In the genomic region with DNA sequence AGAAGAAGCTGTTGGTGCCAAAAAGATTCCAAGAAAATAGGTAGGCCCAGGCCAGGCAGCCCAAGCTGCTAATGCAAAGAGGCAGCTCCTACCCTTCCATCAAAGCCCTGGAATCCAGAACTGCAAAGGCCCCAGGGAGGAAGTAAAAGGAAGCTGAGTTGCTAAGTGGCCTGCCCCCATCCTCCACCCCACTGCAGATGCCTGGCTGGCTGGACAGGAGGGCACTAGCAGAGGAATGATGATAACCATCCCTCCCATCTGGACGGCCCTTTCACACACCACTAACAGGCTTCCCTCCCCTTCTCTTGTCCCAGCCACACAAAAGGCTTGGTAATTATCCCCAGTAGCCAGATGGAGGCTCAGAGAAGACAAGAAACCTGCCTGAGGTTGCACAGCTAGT, we compare ENCODE assay signal across 18 cellular contexts. TPM values are rescaled to one million over a fixed set of nuclear protein-coding genes. Genes with fewer than 3 reads are reported as not detected.
DNase-seq lines count a peak whose midpoint lies in the region; TF ChIP-seq lines count a peak whose summit lies in the region.
"Had no signal": no experiment of that assay in that cellular context is flagged by ENCODE, and none has a peak within 500 bp of the region (broad histone marks: within the 10 kb centered on the region; RNA-seq: fewer than 3 reads in every experiment).

No MANE protein-coding gene starts in this region.

- no peak overlapping the region for H3K4me2 ChIP-seq in SK-N-SH
- H3K4me2 ChIP-seq: BLaER1 had no signal

- no peaks in the 10 kb centered on the region for H3K36me3 ChIP-seq in SK-N-SH (replicated peaks in 1 of 2; ENCODE audit: control insufficient read depth in 1 of 2, insufficient read depth in 2 of 2, low read length in 1 of 2)
- no peaks in the 10 kb centered on the region for H3K36me3 ChIP-seq in WERI-Rb-1
- H3K36me3 ChIP-seq: BLaER1 had no signal

- no peaks in the 10 kb centered on the region for H4K20me1 ChIP-seq in SK-N-SH (ENCODE audit: insufficient read depth)
- H4K20me1 ChIP-seq: BLaER1 had no signal

- peak overlapping the region in 1 of 2 experiments; percentile 43; a peak in 1 of 4 replicates for H3K27ac ChIP-seq in SK-N-SH (ENCODE audit: low read depth in 2 of 2, low read length in 1 of 2)
- H3K27ac ChIP-seq in WERI-Rb-1: no peak overlapping the region
- H3K27ac ChIP-seq: BLaER1, C4-2B, GM23248 had no signal

- no peak overlapping the region for H3K4me3 Mint-ChIP-seq in mesothelial cell of epicardium
- H3K4me3 Mint-ChIP-seq in nephron progenitor cell: no peak overlapping the region
- H3K4me3 Mint-ChIP-seq: CD4-positive, CD25-positive, alpha-beta regulatory T cell; CD8-positive, alpha-beta T cell had no signal

- TF ChIP-seq CTCF in SK-N-SH (IDR thresholded peaks at IDR 0.05): no peak
- TF ChIP-seq CTCF in mesothelial cell of epicardium (IDR thresholded peaks at IDR 0.05; ENCODE audit: unreplicated experiment): no peak
- TF ChIP-seq CTCF in WERI-Rb-1 (IDR thresholded peaks at IDR 0.05; ENCODE audit: low read depth, low read length): no peak
- no peak for TF ChIP-seq CTCF in nephron progenitor cell (IDR thresholded peaks at IDR 0.05)

- no peaks in the 10 kb centered on the region for H3K9me3 ChIP-seq in SK-N-SH
- H3K9me3 ChIP-seq in WERI-Rb-1 (ENCODE audit: severe bottlenecking): no peaks in the 10 kb centered on the region
- H3K9me3 ChIP-seq: BLaER1, Caco-2 had no signal

- peak in 1 of 2 experiments; percentile 58; a peak in 1 of 4 replicates for TF ChIP-seq EP300 in SK-N-SH (IDR thresholded peaks at IDR 0.05; ENCODE audit: borderline replicate concordance in 1 of 2, low read depth in 1 of 2, low read length in 1 of 2)

- H3K4me1 Mint-ChIP-seq in mesothelial cell of epicardium: peaks cover 6% of the 10 kb centered on the region
- H3K4me1 Mint-ChIP-seq in nephron progenitor cell: peaks cover 40% of the 10 kb centered on the region
- H3K4me1 Mint-ChIP-seq: CD4-positive, CD25-positive, alpha-beta regulatory T cell had no signal

- H3K36me3 Mint-ChIP-seq in mesothelial cell of epicardium (no peaks in the 10 kb centered on the region), nephron progenitor cell (ENCODE audit: low read depth) (no peaks in the 10 kb centered on the region)
- H3K36me3 Mint-ChIP-seq: CD4-positive, CD25-positive, alpha-beta regulatory T cell; CD8-positive, alpha-beta T cell had no signal

- no peak overlapping the region for H2AFZ ChIP-seq in SK-N-SH (ENCODE audit: low read depth)
- H2AFZ ChIP-seq: GM23248 had no signal

- H3K27ac Mint-ChIP-seq in mesothelial cell of epicardium: no peak overlapping the region
- H3K27ac Mint-ChIP-seq in nephron progenitor cell: no peak overlapping the region
- H3K27ac Mint-ChIP-seq: CD4-positive, CD25-positive, alpha-beta regulatory T cell; CD8-positive, alpha-beta T cell had no signal

- no peaks in the 10 kb centered on the region for H3K27me3 Mint-ChIP-seq in mesothelial cell of epicardium (ENCODE audit: low read depth)
- peaks cover 3% of the 10 kb centered on the region for H3K27me3 Mint-ChIP-seq in nephron progenitor cell (ENCODE audit: low read depth, poor library complexity)
- H3K27me3 Mint-ChIP-seq: CD4-positive, CD25-positive, alpha-beta regulatory T cell had no signal

- H3K27me3 ChIP-seq in SK-N-SH (ENCODE audit: insufficient read depth) (peaks cover 17% of the 10 kb centered on the region; the same call in 1 of the 2 replicates), WERI-Rb-1 (ENCODE audit: insufficient read depth, low read depth, severe bottlenecking) (no peaks in the 10 kb centered on the region)

- peaks cover 0 to 21% of the 10 kb centered on the region in 2 experiments; a peak in 1 of 4 replicates for H3K4me1 ChIP-seq in SK-N-SH (ENCODE audit: control insufficient read depth in 1 of 2, insufficient read depth in 2 of 2, low read depth in 1 of 2, low read length in 1 of 2)
- H3K4me1 ChIP-seq: BLaER1, Caco-2 had no signal

- no peaks in the 10 kb centered on the region for H3F3A ChIP-seq in SK-N-SH (replicated peaks; ENCODE audit: insufficient read depth)

- H3K4me3 ChIP-seq in SK-N-SH (ENCODE audit: low read depth in 2 of 2, low read length in 1 of 2): no peak overlapping the region
- H3K4me3 ChIP-seq in WERI-Rb-1 (ENCODE audit: low read depth, low read length): no peak overlapping the region
- H3K4me3 ChIP-seq: BLaER1, GM23248 had no signal

- CTCF ChIA-PET in SK-N-SH (lab: Yijun Ruan, JAX): interaction anchor here (1.1 to 1.4 kb wide), 3 partner anchors 25 to 370 kb away, joined by 3 to 6 read pairs (median 6); a partner anchor contains a TSS

- H3K9me3 Mint-ChIP-seq in mesothelial cell of epicardium (peaks cover 4% of the 10 kb centered on the region), nephron progenitor cell (peaks cover 37% of the 10 kb centered on the region)
- H3K9me3 Mint-ChIP-seq: CD8-positive, alpha-beta T cell had no signal

- no peaks in the 10 kb centered on the region for H3K9me2 ChIP-seq in SK-N-SH

- H3K79me2 ChIP-seq in SK-N-SH (ENCODE audit: insufficient read depth): no peaks in the 10 kb centered on the region

- POLR2A ChIA-PET in SK-N-SH (lab: Yijun Ruan, JAX): interaction anchor here (1.2 kb wide), 2 partner anchors 18 to 32 kb away, joined by 3 to 4 read pairs; a partner anchor contains a TSS

- no peak for TF ChIP-seq RAD21 in SK-N-SH (IDR thresholded peaks at IDR 0.05; ENCODE audit: low read length)

- peak; percentile 60 for DNase-seq in DMS 273 (lab: John Stamatoyannopoulos, UW; ENCODE audit: unreplicated experiment)
- peak; percentile 88 for DNase-seq in ELF-1 (ENCODE audit: low read depth, low spot score)
- DNase-seq in SK-N-SH: peak; percentile 76
- peak; percentile 85 for DNase-seq in islet precursor cell
- no peak for DNase-seq in mesothelial cell of epicardium (ENCODE audit: low spot score in 2 of 2, unreplicated experiment in 2 of 2)
- DNase-seq in WERI-Rb-1: no peak
- DNase-seq in NCI-H1105 treated with DMSO at 0.1 percent for 48 hours (lab: John Stamatoyannopoulos, UW): no peak
- no peak for DNase-seq in nephron progenitor cell
- DNase-seq: Caco-2; CD4-positive, CD25-positive, alpha-beta regulatory T cell; CD8-positive, alpha-beta T cell; DMS53; DMS79 treated with DMSO at 0.1 percent for 48 hours; GM23248; H7; HCEC 1CT had no signal

- 0% methylated on average over 1 of the region's 1 CpG for WGBS in SK-N-SH (ENCODE audit: low lambda C conversion rate)

- no peak overlapping the region for H3K9ac ChIP-seq in SK-N-SH
- H3K9ac ChIP-seq: BLaER1, GM23248 had no signal

TF ChIP-seq in SK-N-SH, 30 proteins besides CTCF, POLR2A, EP300 and RAD21 (continues in another document):
- TF ChIP-seq POLR2AphosphoS5 (IDR thresholded peaks at IDR 0.05; ENCODE audit: low read depth, low read length) (no peak), JUND (IDR thresholded peaks at IDR 0.05) (no peak), NFIC (IDR thresholded peaks at IDR 0.05; ENCODE audit: borderline replicate concordance) (no peak), NRF1 (IDR thresholded peaks at IDR 0.05; ENCODE audit: low read depth, low read length) (no peak), FOSL2 (IDR thresholded peaks at IDR 0.05; ENCODE audit: borderline replicate concordance, low read depth) (no peak)
- TF ChIP-seq, protein P1, sequence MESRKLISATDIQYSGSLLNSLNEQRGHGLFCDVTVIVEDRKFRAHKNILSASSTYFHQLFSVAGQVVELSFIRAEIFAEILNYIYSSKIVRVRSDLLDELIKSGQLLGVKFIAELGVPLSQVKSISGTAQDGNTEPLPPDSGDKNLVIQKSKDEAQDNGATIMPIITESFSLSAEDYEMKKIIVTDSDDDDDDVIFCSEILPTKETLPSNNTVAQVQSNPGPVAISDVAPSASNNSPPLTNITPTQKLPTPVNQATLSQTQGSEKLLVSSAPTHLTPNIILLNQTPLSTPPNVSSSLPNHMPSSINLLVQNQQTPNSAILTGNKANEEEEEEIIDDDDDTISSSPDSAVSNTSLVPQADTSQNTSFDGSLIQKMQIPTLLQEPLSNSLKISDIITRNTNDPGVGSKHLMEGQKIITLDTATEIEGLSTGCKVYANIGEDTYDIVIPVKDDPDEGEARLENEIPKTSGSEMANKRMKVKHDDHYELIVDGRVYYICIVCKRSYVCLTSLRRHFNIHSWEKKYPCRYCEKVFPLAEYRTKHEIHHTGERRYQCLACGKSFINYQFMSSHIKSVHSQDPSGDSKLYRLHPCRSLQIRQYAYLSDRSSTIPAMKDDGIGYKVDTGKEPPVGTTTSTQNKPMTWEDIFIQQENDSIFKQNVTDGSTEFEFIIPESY (IDR thresholded peaks at IDR 0.05; ENCODE audit: borderline replicate concordance, low read depth): no peak
- TF ChIP-seq, protein P2, sequence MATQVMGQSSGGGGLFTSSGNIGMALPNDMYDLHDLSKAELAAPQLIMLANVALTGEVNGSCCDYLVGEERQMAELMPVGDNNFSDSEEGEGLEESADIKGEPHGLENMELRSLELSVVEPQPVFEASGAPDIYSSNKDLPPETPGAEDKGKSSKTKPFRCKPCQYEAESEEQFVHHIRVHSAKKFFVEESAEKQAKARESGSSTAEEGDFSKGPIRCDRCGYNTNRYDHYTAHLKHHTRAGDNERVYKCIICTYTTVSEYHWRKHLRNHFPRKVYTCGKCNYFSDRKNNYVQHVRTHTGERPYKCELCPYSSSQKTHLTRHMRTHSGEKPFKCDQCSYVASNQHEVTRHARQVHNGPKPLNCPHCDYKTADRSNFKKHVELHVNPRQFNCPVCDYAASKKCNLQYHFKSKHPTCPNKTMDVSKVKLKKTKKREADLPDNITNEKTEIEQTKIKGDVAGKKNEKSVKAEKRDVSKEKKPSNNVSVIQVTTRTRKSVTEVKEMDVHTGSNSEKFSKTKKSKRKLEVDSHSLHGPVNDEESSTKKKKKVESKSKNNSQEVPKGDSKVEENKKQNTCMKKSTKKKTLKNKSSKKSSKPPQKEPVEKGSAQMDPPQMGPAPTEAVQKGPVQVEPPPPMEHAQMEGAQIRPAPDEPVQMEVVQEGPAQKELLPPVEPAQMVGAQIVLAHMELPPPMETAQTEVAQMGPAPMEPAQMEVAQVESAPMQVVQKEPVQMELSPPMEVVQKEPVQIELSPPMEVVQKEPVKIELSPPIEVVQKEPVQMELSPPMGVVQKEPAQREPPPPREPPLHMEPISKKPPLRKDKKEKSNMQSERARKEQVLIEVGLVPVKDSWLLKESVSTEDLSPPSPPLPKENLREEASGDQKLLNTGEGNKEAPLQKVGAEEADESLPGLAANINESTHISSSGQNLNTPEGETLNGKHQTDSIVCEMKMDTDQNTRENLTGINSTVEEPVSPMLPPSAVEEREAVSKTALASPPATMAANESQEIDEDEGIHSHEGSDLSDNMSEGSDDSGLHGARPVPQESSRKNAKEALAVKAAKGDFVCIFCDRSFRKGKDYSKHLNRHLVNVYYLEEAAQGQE (IDR thresholded peaks at IDR 0.05; ENCODE audit: low read depth, low read length): no peak
- TF ChIP-seq, protein P3, sequence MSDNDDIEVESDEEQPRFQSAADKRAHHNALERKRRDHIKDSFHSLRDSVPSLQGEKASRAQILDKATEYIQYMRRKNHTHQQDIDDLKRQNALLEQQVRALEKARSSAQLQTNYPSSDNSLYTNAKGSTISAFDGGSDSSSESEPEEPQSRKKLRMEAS (IDR thresholded peaks at IDR 0.05; ENCODE audit: low read depth): no peak

RNA-seq across cellular contexts. Expression of a gene that starts 32.4 kb away (rescaled TPM):
- 15.7 and 16.5 TPM in 2 replicates for polyA plus RNA-seq in SK-N-SH (2012; rRNA removed)
- polyA plus RNA-seq in SK-N-SH (2012; cell fraction: cytosol; rRNA removed): 15.1 and 15.7 TPM in 2 replicates
- 12.4 and 14.4 TPM in 2 replicates for polyA plus RNA-seq in SK-N-SH (2012; cell fraction: nucleus; rRNA removed)
- total RNA-seq in mesothelial cell of epicardium: 34.8 to 37.5 TPM (median 37.2 TPM) in 3 replicates

Comparison
In these comparisons a context has a peak if more than half of its experiments do, and no peak if none do; other contexts are left out.
1. DNase-seq: peak in DMS 273 (single experiment), ELF-1 (single experiment), SK-N-SH (single experiment) and islet precursor cell (single experiment); none in mesothelial cell of epicardium (0 of 2), WERI-Rb-1 (single experiment), NCI-H1105 treated with DMSO at 0.1 percent for 48 hours (single experiment) and nephron progenitor cell (single experiment).